2 cellular contexts compared by ENCODE assay signal in genomic region chr11:44734982-44735381, GRCh38.
A peak's percentile ranks its signal among the peaks of the same experiment; 100 is the strongest.
TF ChIP-seq lines count a peak whose summit lies in the region.

No MANE protein-coding gene starts in this region.

TF ChIP-seq in HepG2, 621 proteins besides CTCF, POLR2A, EP300 and RAD21:
- TF ChIP-seq ZHX2 (IDR thresholded peaks at IDR 0.05; ENCODE audit: low read depth) (no peak), ZHX2 (CRISPR knock-in tag; IDR thresholded peaks at IDR 0.05; ENCODE audit: borderline replicate concordance) (no peak), MAFF (IDR thresholded peaks at IDR 0.05; ENCODE audit: low read depth, low read length) (peak; percentile 65; the same call in 1 of the 2 replicates), MAFK (conservative IDR thresholded peaks at IDR 0.05 in 1 of 2, IDR thresholded peaks at IDR 0.05 in 1 of 2; ENCODE audit: low read length in 2 of 2) (peak; percentile 52 to 83)

TF ChIP-seq in SK-N-SH, 30 proteins besides CTCF, POLR2A, EP300 and RAD21:
- TF ChIP-seq JUND (IDR thresholded peaks at IDR 0.05) (no peak), SMC3 (IDR thresholded peaks at IDR 0.05; ENCODE audit: low read depth, low read length) (no peak)
